In genomic region chr22:30704978-30705377, GRCh38 we compare ENCODE assay signal across 2 cellular contexts.
TF ChIP-seq lines count a peak whose summit lies in the region.

No MANE protein-coding gene starts in this region.

TF ChIP-seq in HCT116, 20 proteins besides CTCF, POLR2A, EP300 and RAD21:
- TF ChIP-seq ZFX (IDR thresholded peaks at IDR 0.05): no peak
- TF ChIP-seq, protein P1, sequence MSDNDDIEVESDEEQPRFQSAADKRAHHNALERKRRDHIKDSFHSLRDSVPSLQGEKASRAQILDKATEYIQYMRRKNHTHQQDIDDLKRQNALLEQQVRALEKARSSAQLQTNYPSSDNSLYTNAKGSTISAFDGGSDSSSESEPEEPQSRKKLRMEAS (IDR thresholded peaks at IDR 0.05): 0 out of 2 replicates have a peak, but pooled peaks have one; percentile 13
- no peak for TF ChIP-seq JUND (IDR thresholded peaks at IDR 0.05)
- TF ChIP-seq FOSL1 (IDR thresholded peaks at IDR 0.05; ENCODE audit: low read depth): no peak
- no peak for TF ChIP-seq SIN3A (IDR thresholded peaks at IDR 0.05; ENCODE audit: low read depth)
- peak; percentile 45; the same call in 1 of the 2 replicates for TF ChIP-seq CEBPB (IDR thresholded peaks at IDR 0.05; ENCODE audit: low read depth)

TF ChIP-seq in H1, 55 proteins besides CTCF, POLR2A, EP300 and RAD21:
- TF ChIP-seq BCL11A (IDR thresholded peaks at IDR 0.05; ENCODE audit: low read depth in 2 of 2, low read length in 2 of 2) (no peak), KDM1A (IDR thresholded peaks at IDR 0.05; ENCODE audit: borderline replicate concordance, low read length) (no peak), CREB1 (IDR thresholded peaks at IDR 0.05) (no peak), CEBPB (IDR thresholded peaks at IDR 0.05; ENCODE audit: low read depth, low read length) (peak; percentile 61; the same call in 1 of the 2 replicates)
